ENCODE assay signal across 8 cellular contexts in genomic region chr17:8079291-8080207, GRCh38. TPM values are rescaled to one million over a fixed set of nuclear protein-coding genes. Genes with fewer than 3 reads are reported as not detected.
DNase-seq lines count a peak whose midpoint lies in the region; ATAC-seq and TF ChIP-seq lines count a peak whose summit lies in the region.

No MANE protein-coding gene starts in this region.

- intact Hi-C loops in heart left ventricle (cut with DNase I) = loop anchor here in 7 of 10 donors (5.0 to 10.0 kb wide), 4 partner anchors 38 to 225 kb away; partner anchors contain the start of genes ALOXE3 (in 3 of the 7) and SLC25A35 (in 2 of the 7)

- TF ChIP-seq POLR2A in heart left ventricle (IDR thresholded peaks at IDR 0.05) = no peak

- H3K27ac Mint-ChIP-seq in activated naive CD8-positive, alpha-beta T cell = peak overlapping the region; percentile 75
- H3K27ac Mint-ChIP-seq in type B pancreatic cell = no peak overlapping the region

- no peak overlapping the region for H3K27ac ChIP-seq in heart left ventricle

- peaks cover 4% of the 10 kb centered on the region for H3K27me3 Mint-ChIP-seq in activated naive CD8-positive, alpha-beta T cell
- peaks cover 81% of the 10 kb centered on the region for H3K27me3 Mint-ChIP-seq in type B pancreatic cell

- H3K9me3 Mint-ChIP-seq in activated naive CD8-positive, alpha-beta T cell (ENCODE audit: low read depth) = no peaks in the 10 kb centered on the region
- no peaks in the 10 kb centered on the region for H3K9me3 Mint-ChIP-seq in type B pancreatic cell

- ATAC-seq in GM18909 (IDR thresholded peaks at IDR 0.05; ENCODE audit: poor library complexity, unreplicated experiment) (peak; percentile 60), heart left ventricle (peak; percentile 72 to 93 (median 86))

- H3K36me3 Mint-ChIP-seq in activated naive CD8-positive, alpha-beta T cell = peaks cover 2% of the 10 kb centered on the region
- H3K36me3 Mint-ChIP-seq in type B pancreatic cell = no peaks in the 10 kb centered on the region

- H3K4me1 ChIP-seq in heart left ventricle = peaks cover 0 to 17% (median 12%) of the 10 kb centered on the region in 12 donors

- WGBS in heart left ventricle, 4 donors = 1 to 3% (median 2%) methylated on average over 41 to 87 of the region's 87 CpGs

- peaks cover 15% of the 10 kb centered on the region for H3K4me1 Mint-ChIP-seq in activated naive CD8-positive, alpha-beta T cell (ENCODE audit: low read depth)
- no peaks in the 10 kb centered on the region for H3K4me1 Mint-ChIP-seq in type B pancreatic cell (ENCODE audit: unreplicated experiment)

- peaks cover 16 to 98% (median 63%) of the 10 kb centered on the region in 9 donors for H3K27me3 ChIP-seq in heart left ventricle

- in situ Hi-C loops in ACHN (cut with HindIII; ENCODE audit: low pct_ligation_motif_present, low pct_unique_long_range_greater_than_20kb, low sequenced_read_pairs) = no loop called here

- H3K4me3 Mint-ChIP-seq in activated naive CD8-positive, alpha-beta T cell = peak overlapping the region; percentile 92
- peak overlapping the region; percentile 87 for H3K4me3 Mint-ChIP-seq in type B pancreatic cell

- TF ChIP-seq CTCF in LNCaP clone FGC (IDR thresholded peaks at IDR 0.05; ENCODE audit: control insufficient read depth, extremely low read depth, insufficient read depth) (peak; percentile 76), heart left ventricle (IDR thresholded peaks at IDR 0.05) (peak; percentile 87 to 99 (median 92)), type B pancreatic cell (conservative IDR thresholded peaks at IDR 0.05) (peak; percentile 97)

- no peaks in the 10 kb centered on the region for H3K36me3 ChIP-seq in heart left ventricle

- H3K9me3 ChIP-seq in heart left ventricle = no peaks in the 10 kb centered on the region

- DNase-seq in ACHN = peak; percentile 84
- no peak for DNase-seq in LNCaP clone FGC (ENCODE audit: low read depth)
- DNase-seq in SKM-1 treated with dmso at 0.1 percent for 144 hours (lab: John Stamatoyannopoulos, UW; ENCODE audit: unreplicated experiment) = peak; percentile 13
- DNase-seq in heart left ventricle = peak; percentile 60 to 86 (median 67)
- DNase-seq in pons (ENCODE audit: low spot score) = peak; percentile 25
- DNase-seq in type B pancreatic cell (ENCODE audit: extremely low spot score, unreplicated experiment) = peak; percentile 86

- H3K4me3 ChIP-seq in LNCaP clone FGC (ENCODE audit: low read depth, low read length) = peak overlapping the region; percentile 37
- H3K4me3 ChIP-seq in heart left ventricle = peak overlapping the region; percentile 0 to 58 (median 43)

RNA-seq across cellular contexts. Expression of gene ALOX12B, which starts 8.0 kb away (rescaled TPM):
- total RNA-seq in heart left ventricle (not detected), type B pancreatic cell (ENCODE audit: low replicate concordance) (not detected in 2 replicates)
- polyA plus RNA-seq in heart left ventricle = not detected

RNA-seq across cellular contexts. Expression of gene ALOXE3, which starts 38.8 kb away (rescaled TPM):
- total RNA-seq in heart left ventricle (not detected), type B pancreatic cell (ENCODE audit: low replicate concordance) (0.14 TPM in 1 of 2 replicates, not detected in the other)
- polyA plus RNA-seq in heart left ventricle = under 1 TPM in 1 of 2 donors, not detected in 1; 0.12 TPM

RNA-seq across cellular contexts. Expression of gene ALOX15B, which starts 40.7 kb away (rescaled TPM):
- total RNA-seq in heart left ventricle (1 to 10 TPM in 1 of 9 donors, under 1 TPM in 4, not detected in 4; 0.07 to 2.2 (median 0.18) TPM), type B pancreatic cell (ENCODE audit: low replicate concordance) (not detected in 2 replicates)
- polyA plus RNA-seq in heart left ventricle = 1 to 10 TPM in 1 of 2 donors, under 1 TPM in 1; 0.23 to 1.4 TPM

RNA-seq across cellular contexts. Expression of gene HES7, which starts 44.4 kb away (rescaled TPM):
- total RNA-seq in heart left ventricle (under 1 TPM in 4 of 9 donors, not detected in 5; 0.17 to 0.76 (median 0.44) TPM), type B pancreatic cell (ENCODE audit: low replicate concordance) (0.46 TPM in 1 of 2 replicates, not detected in the other)
- polyA plus RNA-seq in heart left ventricle = under 1 TPM; 0.23 to 0.40 TPM
